Comparison of ENCODE assay signal across 24 cellular contexts in the genomic region with DNA sequence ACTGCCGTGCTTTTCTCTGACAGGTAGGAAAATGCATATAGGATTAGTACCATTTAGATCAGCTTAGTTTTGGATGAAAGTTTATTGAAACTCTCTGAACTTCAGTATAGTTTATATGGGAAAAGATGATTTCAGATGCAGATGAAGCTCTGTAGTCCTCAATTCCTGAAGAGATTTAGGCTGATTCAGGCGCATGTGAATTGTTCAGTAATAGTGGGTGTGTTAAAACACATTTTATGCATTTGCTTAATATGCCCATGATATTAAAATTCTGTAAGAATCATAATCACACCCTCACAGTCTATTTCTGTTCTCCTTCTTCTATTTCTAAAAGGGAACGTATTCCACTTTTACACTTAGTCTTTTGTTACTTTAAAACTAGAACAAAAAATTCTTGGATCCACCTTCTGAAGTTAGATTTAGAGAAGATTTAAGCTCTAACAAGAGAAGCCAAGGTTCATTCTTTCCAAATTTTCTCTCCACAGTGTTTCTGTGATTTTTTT.
"Had no signal": no experiment of that assay in that cellular context is flagged by ENCODE, and none has a peak within 500 bp of the region (broad histone marks: within the 10 kb centered on the region; RNA-seq: fewer than 3 reads in every experiment).

No MANE protein-coding gene starts in this region.

- DNase-seq: naive thymus-derived CD4-positive, alpha-beta T cell; natural killer cell; pancreas; right cardiac atrium; right lobe of liver; sigmoid colon; small intestine; stimulated activated CD4-positive, alpha-beta T cell treated with anti-CD3 and anti-CD28 coated beads, Interleukin-15, amount 100 ng/mL, for 24 hours; stimulated activated CD4-positive, alpha-beta T cell treated with anti-CD3 and anti-CD28 coated beads, Interleukin-2, amount 100 ng/mL, for 24 hours; stimulated activated CD4-positive, alpha-beta T cell treated with anti-CD3 and anti-CD28 coated beads, Interleukin-2, amount 100 ng/mL, for 48 hours; stimulated activated CD4-positive, alpha-beta T cell treated with anti-CD3 and anti-CD28 coated beads, Interleukin-4, amount 100 ng/mL, for 24 hours; stimulated activated naive B cell treated with anti-CD40 and anti-IgM and Interleukin-4, amounts not matched to agents 10 μg/mL and 1 μg/mL and 100 μg/mL, for 72 hours; stimulated activated naive CD4-positive, alpha-beta T cell treated with Interleukin-2 at 50 U/mL for 16 hours; stomach; testis; tibial artery; transverse colon; upper lobe of right lung; uterus had no signal

- H3K27me3 Mint-ChIP-seq: stimulated activated naive B cell treated with anti-CD40 and anti-IgM and Interleukin-4, amounts not matched to agents 10 μg/mL and 1 μg/mL and 100 μg/mL, for 72 hours; type B pancreatic cell had no signal

- H3K4me3 Mint-ChIP-seq: naive thymus-derived CD4-positive, alpha-beta T cell; natural killer cell; nephron; neural crest cell; stimulated activated effector memory CD8-positive, alpha-beta T cell treated with anti-CD3 and anti-CD28 coated beads, Interleukin-12 subunit alpha, Interleukin-12 subunit beta, amount 100 ng/mL, for 72 hours; stimulated activated naive B cell treated with anti-CD40 and anti-IgM and Interleukin-4, amounts not matched to agents 10 μg/mL and 1 μg/mL and 100 μg/mL, for 72 hours; stimulated activated naive CD8-positive, alpha-beta T cell treated with anti-CD3 and anti-CD28 coated beads, Interleukin-15, Interleukin-2, amounts not matched to agents 100 ng/mL and 50 ng/mL, for 24 hours; type B pancreatic cell had no signal

- H3K27ac Mint-ChIP-seq: naive thymus-derived CD4-positive, alpha-beta T cell; natural killer cell; nephron; stimulated activated effector memory CD8-positive, alpha-beta T cell treated with anti-CD3 and anti-CD28 coated beads, Interleukin-12 subunit alpha, Interleukin-12 subunit beta, amount 100 ng/mL, for 72 hours; stimulated activated naive B cell treated with anti-CD40 and anti-IgM and Interleukin-4, amounts not matched to agents 10 μg/mL and 1 μg/mL and 100 μg/mL, for 72 hours; stimulated activated naive CD8-positive, alpha-beta T cell treated with anti-CD3 and anti-CD28 coated beads, Interleukin-15, Interleukin-2, amounts not matched to agents 100 ng/mL and 50 ng/mL, for 24 hours; type B pancreatic cell had no signal

- H3K36me3 Mint-ChIP-seq: naive thymus-derived CD4-positive, alpha-beta T cell; natural killer cell; stimulated activated effector memory CD8-positive, alpha-beta T cell treated with anti-CD3 and anti-CD28 coated beads, Interleukin-12 subunit alpha, Interleukin-12 subunit beta, amount 100 ng/mL, for 72 hours; stimulated activated naive B cell treated with anti-CD40 and anti-IgM and Interleukin-4, amounts not matched to agents 10 μg/mL and 1 μg/mL and 100 μg/mL, for 72 hours; type B pancreatic cell had no signal

- H3K4me1 Mint-ChIP-seq: natural killer cell; nephron; neural crest cell; stimulated activated effector memory CD8-positive, alpha-beta T cell treated with anti-CD3 and anti-CD28 coated beads, Interleukin-12 subunit alpha, Interleukin-12 subunit beta, amount 100 ng/mL, for 72 hours had no signal

- H3K9me3 Mint-ChIP-seq: naive thymus-derived CD4-positive, alpha-beta T cell; natural killer cell; nephron; neural crest cell; stimulated activated effector memory CD8-positive, alpha-beta T cell treated with anti-CD3 and anti-CD28 coated beads, Interleukin-12 subunit alpha, Interleukin-12 subunit beta, amount 100 ng/mL, for 72 hours; stimulated activated naive B cell treated with anti-CD40 and anti-IgM and Interleukin-4, amounts not matched to agents 10 μg/mL and 1 μg/mL and 100 μg/mL, for 72 hours; stimulated activated naive CD8-positive, alpha-beta T cell treated with anti-CD3 and anti-CD28 coated beads, Interleukin-15, Interleukin-2, amounts not matched to agents 100 ng/mL and 50 ng/mL, for 24 hours; type B pancreatic cell had no signal
